In genomic region chr15:74403981-74404563, GRCh38 we compare ENCODE assay signal across 8 cellular contexts. TPM values are rescaled to one million over a fixed set of nuclear protein-coding genes. Genes with fewer than 3 reads are reported as not detected.
DNase-seq lines count a peak whose midpoint lies in the region; ATAC-seq and TF ChIP-seq lines count a peak whose summit lies in the region.

No MANE protein-coding gene starts in this region.

- H3K9me3 Mint-ChIP-seq in activated naive CD4-positive, alpha-beta T cell treated with anti-CD3 and anti-CD28 coated beads, Interleukin-2, amount 50 U/mL, for 24 hours, result no peaks in the 10 kb centered on the region
- no peaks in the 10 kb centered on the region for H3K9me3 Mint-ChIP-seq in activated naive CD4-positive, alpha-beta T cell treated with anti-CD3 and anti-CD28 coated beads, Interleukin-2, amount 10 ng/mL, durations not matched to agents 7 days and 5 days
- H3K9me3 Mint-ChIP-seq in activated B cell treated with CpG ODN at 0.5 μM for 24 hours, result no peaks in the 10 kb centered on the region

- DNase-seq in activated naive CD4-positive, alpha-beta T cell treated with anti-CD3 and anti-CD28 coated beads, Interleukin-2, amount 10 ng/mL, durations not matched to agents 7 days and 5 days, result no peak
- peak; percentile 44 for DNase-seq in activated B cell treated with CpG ODN at 0.5 μM for 24 hours
- peak; percentile 66 for DNase-seq in stimulated activated CD8-positive, alpha-beta memory T cell treated with anti-CD3 and anti-CD28 coated beads, Interleukin-4, amount 100 ng/mL, for 48 hours
- DNase-seq in cerebellar cortex (ENCODE audit: low spot score), result no peak
- no peak for DNase-seq in dedifferentiated amniotic fluid mesenchymal stem cell (ENCODE audit: extremely low spot score)
- no peak for DNase-seq in left lobe of liver (ENCODE audit: low spot score)

- CTCF ChIA-PET in activated naive CD4-positive, alpha-beta T cell treated with anti-CD3 and anti-CD28 coated beads, Interleukin-2, amount 10 ng/mL, durations not matched to agents 7 days and 5 days (lab: Charles Lee), result interaction anchor here (0.9 to 2.8 kb wide), 4 partner anchors 19 to 35 kb away, joined by 3 to 12 read pairs (median 8); no protein-coding TSS in a partner anchor
- CTCF ChIA-PET in activated B cell treated with CpG ODN at 0.5 μM for 24 hours (lab: Charles Lee), result interaction anchor here (1.1 to 4.1 kb wide), 8 partner anchors 10 to 35 kb away, joined by 3 to 33 read pairs (median 12); no protein-coding TSS in a partner anchor

- H3K4me3 Mint-ChIP-seq in activated naive CD4-positive, alpha-beta T cell treated with anti-CD3 and anti-CD28 coated beads, Interleukin-2, amount 50 U/mL, for 24 hours, result peak overlapping the region; percentile 63
- no peak overlapping the region for H3K4me3 Mint-ChIP-seq in activated naive CD4-positive, alpha-beta T cell treated with anti-CD3 and anti-CD28 coated beads, Interleukin-2, amount 10 ng/mL, durations not matched to agents 7 days and 5 days
- H3K4me3 Mint-ChIP-seq in activated B cell treated with CpG ODN at 0.5 μM for 24 hours, result peak overlapping the region; percentile 73

- no peak for TF ChIP-seq CTCF in activated B cell treated with CpG ODN at 0.5 μM for 24 hours (IDR thresholded peaks at IDR 0.05)

- intact Hi-C loops in activated B cell treated with CpG ODN at 0.5 μM for 24 hours (cut with micrococcal nuclease), result loop anchor here (1.0 kb wide), 4 partner anchors 8 to 34 kb away; partner anchors contain the start of gene SEMA7A

- H3K27ac Mint-ChIP-seq in activated naive CD4-positive, alpha-beta T cell treated with anti-CD3 and anti-CD28 coated beads, Interleukin-2, amount 50 U/mL, for 24 hours, result peak overlapping the region; percentile 74
- no peak overlapping the region for H3K27ac Mint-ChIP-seq in activated naive CD4-positive, alpha-beta T cell treated with anti-CD3 and anti-CD28 coated beads, Interleukin-2, amount 10 ng/mL, durations not matched to agents 7 days and 5 days
- peak overlapping the region; percentile 93 for H3K27ac Mint-ChIP-seq in activated B cell treated with CpG ODN at 0.5 μM for 24 hours

- no peaks in the 10 kb centered on the region for H3K36me3 Mint-ChIP-seq in activated naive CD4-positive, alpha-beta T cell treated with anti-CD3 and anti-CD28 coated beads, Interleukin-2, amount 50 U/mL, for 24 hours
- H3K36me3 Mint-ChIP-seq in activated naive CD4-positive, alpha-beta T cell treated with anti-CD3 and anti-CD28 coated beads, Interleukin-2, amount 10 ng/mL, durations not matched to agents 7 days and 5 days, result no peaks in the 10 kb centered on the region
- peaks cover 23% of the 10 kb centered on the region for H3K36me3 Mint-ChIP-seq in activated B cell treated with CpG ODN at 0.5 μM for 24 hours (ENCODE audit: low read depth)

- POLR2A ChIA-PET in activated B cell treated with CpG ODN at 0.5 μM for 24 hours (lab: Charles Lee), result interaction anchor here (1.0 to 16.5 kb wide), 11 partner anchors 10 to 383 kb away, joined by 5 to 563 read pairs (median 11); partner anchors contain the start of gene SEMA7A

- ATAC-seq in HG03045 (IDR thresholded peaks at IDR 0.05; ENCODE audit: unreplicated experiment) (peak; percentile 25), activated B cell treated with CpG ODN at 0.5 μM for 24 hours (ENCODE audit: low read depth) (peak; percentile 37), left lobe of liver (no peak)

- no peaks in the 10 kb centered on the region for H3K27me3 Mint-ChIP-seq in activated naive CD4-positive, alpha-beta T cell treated with anti-CD3 and anti-CD28 coated beads, Interleukin-2, amount 50 U/mL, for 24 hours
- H3K27me3 Mint-ChIP-seq in activated naive CD4-positive, alpha-beta T cell treated with anti-CD3 and anti-CD28 coated beads, Interleukin-2, amount 10 ng/mL, durations not matched to agents 7 days and 5 days, result no peaks in the 10 kb centered on the region
- H3K27me3 Mint-ChIP-seq in activated B cell treated with CpG ODN at 0.5 μM for 24 hours, result no peaks in the 10 kb centered on the region

- peaks cover 69% of the 10 kb centered on the region for H3K4me1 Mint-ChIP-seq in activated naive CD4-positive, alpha-beta T cell treated with anti-CD3 and anti-CD28 coated beads, Interleukin-2, amount 50 U/mL, for 24 hours
- peaks cover 55% of the 10 kb centered on the region for H3K4me1 Mint-ChIP-seq in activated naive CD4-positive, alpha-beta T cell treated with anti-CD3 and anti-CD28 coated beads, Interleukin-2, amount 10 ng/mL, durations not matched to agents 7 days and 5 days
- H3K4me1 Mint-ChIP-seq in activated B cell treated with CpG ODN at 0.5 μM for 24 hours, result peaks cover 95% of the 10 kb centered on the region

RNA-seq across cellular contexts. Expression of gene SEMA7A, which starts 29.7 kb away (rescaled TPM):
- 159 and 178 TPM in 2 replicates for total RNA-seq in activated B cell treated with CpG ODN at 0.5 μM for 24 hours
- 0.53 TPM for total RNA-seq in left lobe of liver

RNA-seq across cellular contexts. Expression of gene CYP11A1, which starts 36.6 kb away (rescaled TPM):
- total RNA-seq in activated B cell treated with CpG ODN at 0.5 μM for 24 hours, result not detected in 2 replicates
- total RNA-seq in left lobe of liver, result 3.0 TPM

RNA-seq across cellular contexts. Expression of gene UBL7, which starts 56.9 kb away (rescaled TPM):
- total RNA-seq in activated B cell treated with CpG ODN at 0.5 μM for 24 hours (40.6 and 48.8 TPM in 2 replicates), left lobe of liver (15.4 TPM)

Comparison
In these comparisons a context has a peak if more than half of its experiments do, and no peak if none do; other contexts are left out.
1. DNase-seq: peak in activated B cell treated with CpG ODN at 0.5 μM for 24 hours (single experiment) and stimulated activated CD8-positive, alpha-beta memory T cell treated with anti-CD3 and anti-CD28 coated beads, Interleukin-4, amount 100 ng/mL, for 48 hours (single experiment); none in activated naive CD4-positive, alpha-beta T cell treated with anti-CD3 and anti-CD28 coated beads, Interleukin-2, amount 10 ng/mL, durations not matched to agents 7 days and 5 days (single experiment), cerebellar cortex (single experiment), dedifferentiated amniotic fluid mesenchymal stem cell (single experiment) and left lobe of liver (single experiment).
2. RNA of gene SEMA7A, which starts 29.7 kb away (total RNA-seq): 159 to 178 TPM in activated B cell treated with CpG ODN at 0.5 μM for 24 hours; 0.53 TPM in left lobe of liver (single experiment); every median in the first group is over 100 times any median in the second.